ENCODE assay signal across 1 cellular context in the genomic region with DNA sequence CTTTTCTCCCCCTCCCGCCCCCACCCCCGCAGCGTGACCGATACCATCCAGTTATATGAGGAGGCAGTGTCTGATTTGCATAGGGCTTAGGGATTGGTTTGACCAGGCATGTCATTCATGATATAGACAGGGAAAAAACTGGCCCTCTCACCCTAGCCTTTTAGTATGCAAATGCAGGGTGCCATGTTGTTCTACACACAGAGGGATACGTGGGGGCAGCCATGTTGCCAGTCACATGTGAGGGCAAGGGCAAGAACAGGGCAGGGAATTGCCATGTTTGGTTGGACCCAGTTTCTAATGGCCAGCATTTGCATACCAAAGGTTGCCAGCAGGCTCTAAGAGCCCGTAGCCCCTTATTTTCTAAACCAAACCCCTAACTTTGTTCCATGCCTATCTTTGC.
TF ChIP-seq lines count a peak whose summit lies in the region.

No MANE protein-coding gene starts in this region.

TF ChIP-seq in GM23338, 12 proteins besides CTCF, POLR2A, EP300 and RAD21 (continued from another document):
- no peak for TF ChIP-seq ZNF462 (CRISPR knock-in tag; IDR thresholded peaks at IDR 0.05)
- TF ChIP-seq NANOG (IDR thresholded peaks at IDR 0.05; ENCODE audit: borderline replicate concordance), result no peak
- no peak for TF ChIP-seq POLR2AphosphoS5 (IDR thresholded peaks at IDR 0.05; ENCODE audit: low read depth)
- TF ChIP-seq STAT1 (IDR thresholded peaks at IDR 0.05; ENCODE audit: unreplicated experiment), result no peak
- TF ChIP-seq EZH2 (IDR thresholded peaks at IDR 0.05; ENCODE audit: low read depth, unreplicated experiment), result no peak
- TF ChIP-seq JUNB (IDR thresholded peaks at IDR 0.05; ENCODE audit: unreplicated experiment), result no peak
